ENCODE assay signal across 26 cellular contexts in genomic region chr2:67716895-67717294, GRCh38.
"Had no signal": no experiment of that assay in that cellular context is flagged by ENCODE, and none has a peak within 500 bp of the region (broad histone marks: within the 10 kb centered on the region; RNA-seq: fewer than 3 reads in every experiment).

No MANE protein-coding gene starts in this region.

- H3K4me1 ChIP-seq: ascending aorta, body of pancreas, Peyer's patch, SJSA1 had no signal

- FAIRE-seq: TTC549 had no signal

- H3K36me3 ChIP-seq: ascending aorta, Peyer's patch, SJSA1 had no signal

- H3K27me3 ChIP-seq: ascending aorta, body of pancreas, Peyer's patch, SJSA1 had no signal

- H3K27ac ChIP-seq: ascending aorta, body of pancreas, Peyer's patch, SJSA1 had no signal

- H3K9me3 ChIP-seq: ascending aorta, body of pancreas, Peyer's patch had no signal

- DNase-seq: activated B cell treated with CpG ODN at 0.5 μM for 24 hours; activated CD4-positive, alpha-beta T cell treated with anti-CD3 and anti-CD28 coated beads for 1 hour; activated CD4-positive, alpha-beta T cell treated with anti-CD3 and anti-CD28 coated beads, Interleukin-2, amount 10 ng/mL, durations not matched to agents 24 days and 14 days; activated CD4-positive, alpha-beta T cell treated with anti-CD3 and anti-CD28 coated beads, Interleukin-2, amount 50 U/mL, for 48 hours; activated CD8-positive, alpha-beta memory T cell treated with anti-CD3 and anti-CD28 coated beads, Interleukin-2, amount 10 ng/mL, durations not matched to agents 7 days and 5 days; activated effector memory CD4-positive, alpha-beta T cell treated with anti-CD3 and anti-CD28 coated beads, Interleukin-2, amount 50 U/mL, for 16 hours; activated naive CD4-positive, alpha-beta T cell treated with Interleukin-2 at 50 U/mL for 16 hours; activated naive CD8-positive, alpha-beta T cell treated with anti-CD3 and anti-CD28 coated beads, Interleukin-2, amount 50 U/mL, for 24 hours; activated T-cell treated with anti-CD3 and anti-CD28 coated beads, Interleukin-2, amount 50 U/mL, for 24 hours; amniotic stem cell; body of pancreas; MM.1S; NCI-H1105; NCI-H1436; NCI-H1694 treated with DMSO at 0.1 percent for 48 hours; NCI-H2029 treated with DMSO at 0.1 percent for 48 hours; NCI-H345; NCI-H510A; NCI-H82; Peyer's patch; SHP77; T-helper 17 cell; T-helper 9 cell had no signal

- H3K4me3 ChIP-seq: ascending aorta, body of pancreas, Peyer's patch, SJSA1 had no signal
